In the genomic region with DNA sequence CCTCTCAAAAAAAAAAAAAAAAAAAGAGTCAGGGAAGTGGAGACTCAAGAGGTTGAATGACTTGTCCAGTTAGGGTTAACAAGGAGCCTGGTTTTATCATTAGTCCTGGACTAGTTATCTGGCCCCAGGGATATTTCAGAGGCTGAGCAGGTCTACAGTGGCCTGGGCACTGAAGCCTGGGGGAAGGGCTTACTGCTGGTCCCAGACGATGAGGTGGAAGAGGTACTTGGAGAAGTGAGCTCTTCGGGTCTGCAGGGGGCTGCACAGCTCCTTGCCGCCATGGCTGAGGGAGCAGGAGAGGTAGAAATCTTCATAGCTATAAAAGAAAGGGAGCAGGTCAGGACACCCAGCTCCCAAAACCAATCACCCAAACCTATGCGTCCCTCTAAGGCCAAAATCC, we compare ENCODE assay signal across 18 cellular contexts. TPM values are rescaled to one million over a fixed set of nuclear protein-coding genes. Genes with fewer than 3 reads are reported as not detected.
DNase-seq lines count a peak whose midpoint lies in the region; ATAC-seq and TF ChIP-seq lines count a peak whose summit lies in the region.
"Had no signal": no experiment of that assay in that cellular context is flagged by ENCODE, and none has a peak within 500 bp of the region (broad histone marks: within the 10 kb centered on the region; RNA-seq: fewer than 3 reads in every experiment).

No MANE protein-coding gene starts in this region.

- no peak for TF ChIP-seq EP300 in upper lobe of left lung (IDR thresholded peaks at IDR 0.05)

- no peak overlapping the region for H3K27ac ChIP-seq in H9 (ENCODE audit: insufficient read length, low read depth, low read length)
- H3K27ac ChIP-seq in cingulate gyrus (ENCODE audit: low read depth, low read length), result peak overlapping the region; percentile 72
- peak overlapping the region in 2 of 4 donors; percentile 64 to 82 for H3K27ac ChIP-seq in upper lobe of left lung
- H3K27ac ChIP-seq: ovary had no signal

- CTCF ChIA-PET in activated CD4-positive, alpha-beta T cell treated with anti-CD3 and anti-CD28 coated beads for 36 hours (lab: Charles Lee), result interaction anchor here (31.0 kb wide), 1 partner anchor 45 kb away, joined by 910 read pairs; a partner anchor contains a TSS

- no peak overlapping the region for H2BK12ac ChIP-seq in H9 (ENCODE audit: insufficient read length, low read depth, low read length)

- TF ChIP-seq POLR2A in upper lobe of left lung (IDR thresholded peaks at IDR 0.05), result no peak

- no peaks in the 10 kb centered on the region for H3K27me3 Mint-ChIP-seq in activated CD4-positive, alpha-beta T cell treated with anti-CD3 and anti-CD28 coated beads for 36 hours
- H3K27me3 Mint-ChIP-seq in H9 (ENCODE audit: low read depth) (no peaks in the 10 kb centered on the region), neural crest cell (ENCODE audit: low read depth) (no peaks in the 10 kb centered on the region)

- intact Hi-C loops in activated CD4-positive, alpha-beta T cell treated with anti-CD3 and anti-CD28 coated beads for 36 hours (cut with DNase I, micrococcal nuclease), result no loop called here

- H4K91ac ChIP-seq in H9 (ENCODE audit: insufficient read length, low read depth, low read length), result no peak overlapping the region

- H3K18ac ChIP-seq in H9 (ENCODE audit: insufficient read length, low read depth, low read length), result no peak overlapping the region

- peak overlapping the region; percentile 51 for H3K27ac Mint-ChIP-seq in activated CD4-positive, alpha-beta T cell treated with anti-CD3 and anti-CD28 coated beads for 36 hours
- H3K27ac Mint-ChIP-seq in H9 (peak overlapping the region; percentile 89 to 97 (median 91); a peak in 6 of 7 replicates), neural crest cell (ENCODE audit: unreplicated experiment) (peak overlapping the region; percentile 93)

- H3K79me2 ChIP-seq in H9 (ENCODE audit: insufficient read depth, low read length), result no peaks in the 10 kb centered on the region

- H2BK120ac ChIP-seq in H9 (ENCODE audit: low read depth, low read length, poor library complexity, severe bottlenecking), result no peak overlapping the region

- H2AFZ ChIP-seq in H9 (ENCODE audit: low read length), result no peak overlapping the region

- H3K36me3 Mint-ChIP-seq in activated CD4-positive, alpha-beta T cell treated with anti-CD3 and anti-CD28 coated beads for 36 hours (ENCODE audit: low read depth), result peaks cover 23% of the 10 kb centered on the region
- H3K36me3 Mint-ChIP-seq in H9 (ENCODE audit: insufficient read depth in 1 of 3, low read depth in 3 of 3) (peaks cover 13 to 19% (median 17%) of the 10 kb centered on the region in 3 experiments), neural crest cell (ENCODE audit: low read depth) (peaks cover 16% of the 10 kb centered on the region)

- H4K5ac ChIP-seq in H9 (ENCODE audit: insufficient read length, low read depth, low read length), result no peak overlapping the region

- H3T11ph ChIP-seq in H9 (ENCODE audit: low read length), result no peak overlapping the region

- no peaks in the 10 kb centered on the region for H4K20me1 ChIP-seq in H9 (ENCODE audit: control insufficient read depth, insufficient read depth, insufficient read length)

- H3K56ac ChIP-seq in H9 (ENCODE audit: insufficient read length, low read depth, low read length), result no peak overlapping the region

- no peaks in the 10 kb centered on the region for H3K9me3 Mint-ChIP-seq in activated CD4-positive, alpha-beta T cell treated with anti-CD3 and anti-CD28 coated beads for 36 hours (ENCODE audit: low read depth)
- H3K9me3 Mint-ChIP-seq in H9, result no peaks in the 10 kb centered on the region
- no peaks in the 10 kb centered on the region for H3K9me3 Mint-ChIP-seq in neural crest cell

- peaks cover 29% of the 10 kb centered on the region for H3K4me1 Mint-ChIP-seq in activated CD4-positive, alpha-beta T cell treated with anti-CD3 and anti-CD28 coated beads for 36 hours
- peaks cover 55 to 60% of the 10 kb centered on the region in 2 experiments for H3K4me1 Mint-ChIP-seq in H9
- peaks cover 57% of the 10 kb centered on the region for H3K4me1 Mint-ChIP-seq in neural crest cell

- no peak overlapping the region for H2AK5ac ChIP-seq in H9 (ENCODE audit: insufficient read length, low read length)

- H2BK15ac ChIP-seq in H9 (ENCODE audit: low read depth, low read length), result no peak overlapping the region

- TF ChIP-seq CTCF in H9 (conservative IDR thresholded peaks at IDR 0.05) (no peak), neural crest cell (conservative IDR thresholded peaks at IDR 0.05) (no peak), upper lobe of left lung (IDR thresholded peaks at IDR 0.05) (no peak)

- no peak overlapping the region for H3K9ac ChIP-seq in H9 (ENCODE audit: extremely low read depth, insufficient read length, low read length)

- no peak overlapping the region for H3K4me2 ChIP-seq in H9 (ENCODE audit: insufficient read depth, insufficient read length, low read length)

- H3K4me1 ChIP-seq in H9 (ENCODE audit: insufficient read depth, low read length) (peaks cover 8% of the 10 kb centered on the region; the same call in 1 of the 2 replicates), upper lobe of left lung (peaks cover 17 to 43% (median 27%) of the 10 kb centered on the region in 4 donors)

- H3K9me3 ChIP-seq in H9 (ENCODE audit: control insufficient read depth, low read depth, low read length), result no peaks in the 10 kb centered on the region
- H3K9me3 ChIP-seq in upper lobe of left lung, result no peaks in the 10 kb centered on the region
- H3K9me3 ChIP-seq: colonic mucosa, ovary, Peyer's patch, upper lobe of right lung had no signal

- H3K23ac ChIP-seq in H9 (ENCODE audit: insufficient read length, low read depth, low read length), result no peak overlapping the region

- no peak overlapping the region for H3K4ac ChIP-seq in H9 (ENCODE audit: low read depth, low read length)

- H3K4me3 Mint-ChIP-seq in activated CD4-positive, alpha-beta T cell treated with anti-CD3 and anti-CD28 coated beads for 36 hours, result no peak overlapping the region
- peak overlapping the region in 1 of 2 experiments; percentile 57; a peak in 1 of 5 replicates for H3K4me3 Mint-ChIP-seq in H9
- peak overlapping the region; percentile 56 for H3K4me3 Mint-ChIP-seq in neural crest cell

- H3K36me3 ChIP-seq in upper lobe of left lung, result peaks cover 0 to 45% (median 27%) of the 10 kb centered on the region in 4 donors
- H3K36me3 ChIP-seq: ovary had no signal

- no peak for DNase-seq in activated CD4-positive, alpha-beta T cell treated with anti-CD3 and anti-CD28 coated beads for 36 hours
- no peak for DNase-seq in activated CD4-positive, alpha-beta T cell treated with anti-CD3 and anti-CD28 coated beads, Interleukin-2, amount 50 U/mL, for 48 hours
- DNase-seq in H9, result no peak
- no peak for DNase-seq in neural crest cell (ENCODE audit: low read depth, low spot score)
- no peak for DNase-seq in upper lobe of left lung
- no peak for DNase-seq in DMS79 treated with DMSO at 0.1 percent for 48 hours (lab: John Stamatoyannopoulos, UW)
- no peak for DNase-seq in NCI-H2171 treated with DMSO at 0.1 percent for 48 hours (lab: John Stamatoyannopoulos, UW)
- DNase-seq: activated CD4-positive, CD25-positive, alpha-beta regulatory T cell; amniotic stem cell; colonic mucosa; erythroblast; midbrain; NCI-H2081 treated with DMSO at 0.1 percent for 48 hours; Peyer's patch; SW 1271; upper lobe of right lung had no signal

- no peaks in the 10 kb centered on the region for H3K23me2 ChIP-seq in H9 (ENCODE audit: insufficient read length, low read depth, low read length, poor library complexity, severe bottlenecking)

- H3K79me1 ChIP-seq in H9 (ENCODE audit: insufficient read depth, low read depth, low read length, poor library complexity, severe bottlenecking), result no peaks in the 10 kb centered on the region

- H3K4me3 ChIP-seq in upper lobe of left lung, result no peak overlapping the region
- H3K4me3 ChIP-seq: colonic mucosa, ovary, Peyer's patch, upper lobe of right lung had no signal

- POLR2A ChIA-PET in activated CD4-positive, alpha-beta T cell treated with anti-CD3 and anti-CD28 coated beads for 36 hours (lab: Charles Lee), result interaction anchor here (0.6 kb wide), 1 partner anchor 131 kb away, joined by 3 read pairs; no protein-coding TSS in a partner anchor

- H4K8ac ChIP-seq in H9 (replicated peaks; ENCODE audit: insufficient read length, low read depth, low read length), result no peak overlapping the region

- no peak for ATAC-seq in activated CD4-positive, alpha-beta T cell treated with anti-CD3 and anti-CD28 coated beads for 36 hours
- no peak for ATAC-seq in upper lobe of left lung (ENCODE audit: low FRiP score in 2 of 2)
- ATAC-seq: upper lobe of right lung had no signal

- H3K27me3 ChIP-seq in H9 (ENCODE audit: insufficient read depth, low read length), result no peaks in the 10 kb centered on the region
- H3K27me3 ChIP-seq in upper lobe of left lung, result no peaks in the 10 kb centered on the region
- H3K27me3 ChIP-seq: colonic mucosa, ovary, Peyer's patch, upper lobe of right lung had no signal

- no peak overlapping the region for H2BK20ac ChIP-seq in H9 (ENCODE audit: low read depth, low read length, poor library complexity, severe bottlenecking)

- no peak overlapping the region for H2BK5ac ChIP-seq in H9 (ENCODE audit: insufficient read length, low read length)

- no CpG with 5 or more reads among the region's 4 CpGs for WGBS in H9 (ENCODE audit: extremely low coverage, insufficient read length, low lambda C conversion rate)
- 88 to 91% methylated on average over 4 of the region's 4 CpGs for WGBS in upper lobe of left lung, 2 donors

- no peak overlapping the region for H3K14ac ChIP-seq in H9 (ENCODE audit: insufficient read depth, low read length)

RNA-seq across cellular contexts. Expression of a gene that starts 40.1 kb away (rescaled TPM):
- total RNA-seq in activated CD4-positive, alpha-beta T cell treated with anti-CD3 and anti-CD28 coated beads for 36 hours, result 10 to 100 TPM; 38.2 to 44.0 TPM
- total RNA-seq in H9 (2021) (13.1 and 13.2 TPM in 2 replicates), neural crest cell (70.5 and 71.7 TPM in 2 replicates), upper lobe of left lung (10 to 100 TPM; 14.1 to 84.9 (median 39.9) TPM)

RNA-seq across cellular contexts. Expression of a gene that starts 42.9 kb away (rescaled TPM):
- 10 to 100 TPM; 55.9 to 57.6 TPM for total RNA-seq in activated CD4-positive, alpha-beta T cell treated with anti-CD3 and anti-CD28 coated beads for 36 hours
- total RNA-seq in H9 (2021), result 44.6 and 45.9 TPM in 2 replicates
- 45.8 and 46.6 TPM in 2 replicates for total RNA-seq in neural crest cell
- total RNA-seq in upper lobe of left lung, result 10 to 100 TPM; 30.4 to 67.8 (median 44.2) TPM
